ENCODE assay signal across 1 cellular context in the genomic region with DNA sequence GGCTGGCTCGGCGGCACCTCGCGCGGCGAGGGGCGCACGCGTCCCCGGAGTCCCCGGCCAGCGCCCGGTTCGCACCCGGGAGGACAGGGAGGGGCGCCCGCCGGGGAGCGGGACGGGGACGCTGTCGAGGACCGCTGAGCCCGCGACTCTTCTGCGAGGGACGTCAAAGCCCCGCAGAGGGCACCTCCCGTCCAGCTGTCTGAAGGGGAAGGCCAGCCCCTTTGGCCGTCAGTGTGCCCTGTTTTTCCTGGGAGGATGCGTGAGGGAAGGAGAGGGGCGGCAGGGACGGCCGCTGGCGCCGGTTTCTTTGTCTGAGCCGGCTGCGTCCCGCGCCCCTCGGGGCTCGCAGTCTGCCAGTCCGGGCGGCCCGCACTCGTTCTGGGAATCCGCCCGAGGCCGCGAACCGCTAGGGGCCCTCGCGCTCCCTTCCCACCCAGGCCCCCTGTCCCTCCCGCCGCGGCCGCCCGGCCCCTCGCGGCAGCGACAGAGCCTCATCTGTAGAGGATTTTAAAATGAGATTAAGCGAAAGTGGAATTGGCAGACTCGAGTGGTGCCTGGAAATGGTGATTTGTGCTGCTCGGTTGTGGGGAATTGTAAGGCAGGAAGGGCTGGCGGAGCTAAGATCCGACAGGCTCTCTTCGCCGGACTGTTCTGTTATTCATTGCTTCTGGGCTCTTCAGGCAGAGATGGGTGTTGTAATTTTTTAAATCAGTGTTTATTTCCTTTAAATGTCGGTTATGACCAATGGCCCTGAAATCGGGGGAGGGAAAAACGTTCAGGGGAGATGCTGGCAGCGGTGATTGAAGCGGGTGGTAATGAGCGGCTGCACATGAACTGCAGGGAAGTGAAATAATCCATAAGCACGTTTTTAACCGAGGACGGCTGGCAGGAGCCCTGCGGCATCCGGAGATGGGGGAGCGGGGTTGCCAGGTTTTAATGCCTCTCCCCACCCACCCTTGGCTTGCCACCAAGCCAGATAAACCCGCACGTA.
TF ChIP-seq lines count a peak whose summit lies in the region.

No MANE protein-coding gene starts in this region.

TF ChIP-seq in HEK293, 187 proteins besides CTCF, POLR2A, EP300 and RAD21 (continued from another document and continues in another):
- TF ChIP-seq, protein P1, sequence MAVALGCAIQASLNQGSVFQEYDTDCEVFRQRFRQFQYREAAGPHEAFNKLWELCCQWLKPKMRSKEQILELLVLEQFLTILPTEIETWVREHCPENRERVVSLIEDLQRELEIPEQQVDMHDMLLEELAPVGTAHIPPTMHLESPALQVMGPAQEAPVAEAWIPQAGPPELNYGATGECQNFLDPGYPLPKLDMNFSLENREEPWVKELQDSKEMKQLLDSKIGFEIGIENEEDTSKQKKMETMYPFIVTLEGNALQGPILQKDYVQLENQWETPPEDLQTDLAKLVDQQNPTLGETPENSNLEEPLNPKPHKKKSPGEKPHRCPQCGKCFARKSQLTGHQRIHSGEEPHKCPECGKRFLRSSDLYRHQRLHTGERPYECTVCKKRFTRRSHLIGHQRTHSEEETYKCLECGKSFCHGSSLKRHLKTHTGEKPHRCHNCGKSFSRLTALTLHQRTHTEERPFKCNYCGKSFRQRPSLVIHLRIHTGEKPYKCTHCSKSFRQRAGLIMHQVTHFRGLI (tag by site-specific recombination; IDR thresholded peaks at IDR 0.05) = no peak
- TF ChIP-seq ZNF670 (tag by site-specific recombination; IDR thresholded peaks at IDR 0.05; ENCODE audit: low read depth) (no peak), ZFP37 (tag by site-specific recombination; IDR thresholded peaks at IDR 0.05) (no peak), ZNF585B (tag by site-specific recombination; IDR thresholded peaks at IDR 0.05) (no peak), SP3 (tag by site-specific recombination; IDR thresholded peaks at IDR 0.05) (peak; percentile 20; the same call in 1 of the 2 replicates), ZFHX2 (tag by site-specific recombination; conservative IDR thresholded peaks at IDR 0.05) (no peak), ZNF791 (tag by site-specific recombination; IDR thresholded peaks at IDR 0.05) (no peak), KLF7 (tag by site-specific recombination; IDR thresholded peaks at IDR 0.05; ENCODE audit: borderline replicate concordance) (no peak), ZBTB7A (tag by site-specific recombination; IDR thresholded peaks at IDR 0.05; ENCODE audit: low read depth) (no peak), ZNF366 (tag by site-specific recombination; conservative IDR thresholded peaks at IDR 0.05) (no peak), ZNF214 (tag by site-specific recombination; IDR thresholded peaks at IDR 0.05; ENCODE audit: borderline replicate concordance) (no peak), ZNF155 (tag by site-specific recombination; IDR thresholded peaks at IDR 0.05) (no peak), ZNF23 (tag by site-specific recombination; IDR thresholded peaks at IDR 0.05; ENCODE audit: borderline replicate concordance) (no peak), ZNF112 (tag by site-specific recombination; IDR thresholded peaks at IDR 0.05) (no peak), ZNF677 (tag by site-specific recombination; IDR thresholded peaks at IDR 0.05) (no peak), ZNF76 (tag by site-specific recombination; IDR thresholded peaks at IDR 0.05; ENCODE audit: borderline replicate concordance, low read depth) (no peak), ZNF701 (tag by site-specific recombination; IDR thresholded peaks at IDR 0.05) (no peak), ZBTB1 (tag by site-specific recombination; IDR thresholded peaks at IDR 0.05) (no peak), ZSCAN30 (tag by site-specific recombination; IDR thresholded peaks at IDR 0.05) (no peak), SP2 (tag by site-specific recombination; IDR thresholded peaks at IDR 0.05) (peak; percentile 31), TCF7L2 (IDR thresholded peaks at IDR 0.05; ENCODE audit: borderline replicate concordance, low read depth, low read length) (no peak), ZNF610 (tag by site-specific recombination; IDR thresholded peaks at IDR 0.05; ENCODE audit: borderline replicate concordance) (no peak), ZNF433 (tag by site-specific recombination; IDR thresholded peaks at IDR 0.05; ENCODE audit: low read depth) (no peak), ZNF530 (tag by site-specific recombination; IDR thresholded peaks at IDR 0.05; ENCODE audit: low read depth) (0 out of 2 replicates have a peak, but pooled peaks have one; percentile 32)
- TF ChIP-seq, protein P2, sequence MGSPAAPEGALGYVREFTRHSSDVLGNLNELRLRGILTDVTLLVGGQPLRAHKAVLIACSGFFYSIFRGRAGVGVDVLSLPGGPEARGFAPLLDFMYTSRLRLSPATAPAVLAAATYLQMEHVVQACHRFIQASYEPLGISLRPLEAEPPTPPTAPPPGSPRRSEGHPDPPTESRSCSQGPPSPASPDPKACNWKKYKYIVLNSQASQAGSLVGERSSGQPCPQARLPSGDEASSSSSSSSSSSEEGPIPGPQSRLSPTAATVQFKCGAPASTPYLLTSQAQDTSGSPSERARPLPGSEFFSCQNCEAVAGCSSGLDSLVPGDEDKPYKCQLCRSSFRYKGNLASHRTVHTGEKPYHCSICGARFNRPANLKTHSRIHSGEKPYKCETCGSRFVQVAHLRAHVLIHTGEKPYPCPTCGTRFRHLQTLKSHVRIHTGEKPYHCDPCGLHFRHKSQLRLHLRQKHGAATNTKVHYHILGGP (tag by site-specific recombination; IDR thresholded peaks at IDR 0.05) = no peak
- TF ChIP-seq, protein P3, sequence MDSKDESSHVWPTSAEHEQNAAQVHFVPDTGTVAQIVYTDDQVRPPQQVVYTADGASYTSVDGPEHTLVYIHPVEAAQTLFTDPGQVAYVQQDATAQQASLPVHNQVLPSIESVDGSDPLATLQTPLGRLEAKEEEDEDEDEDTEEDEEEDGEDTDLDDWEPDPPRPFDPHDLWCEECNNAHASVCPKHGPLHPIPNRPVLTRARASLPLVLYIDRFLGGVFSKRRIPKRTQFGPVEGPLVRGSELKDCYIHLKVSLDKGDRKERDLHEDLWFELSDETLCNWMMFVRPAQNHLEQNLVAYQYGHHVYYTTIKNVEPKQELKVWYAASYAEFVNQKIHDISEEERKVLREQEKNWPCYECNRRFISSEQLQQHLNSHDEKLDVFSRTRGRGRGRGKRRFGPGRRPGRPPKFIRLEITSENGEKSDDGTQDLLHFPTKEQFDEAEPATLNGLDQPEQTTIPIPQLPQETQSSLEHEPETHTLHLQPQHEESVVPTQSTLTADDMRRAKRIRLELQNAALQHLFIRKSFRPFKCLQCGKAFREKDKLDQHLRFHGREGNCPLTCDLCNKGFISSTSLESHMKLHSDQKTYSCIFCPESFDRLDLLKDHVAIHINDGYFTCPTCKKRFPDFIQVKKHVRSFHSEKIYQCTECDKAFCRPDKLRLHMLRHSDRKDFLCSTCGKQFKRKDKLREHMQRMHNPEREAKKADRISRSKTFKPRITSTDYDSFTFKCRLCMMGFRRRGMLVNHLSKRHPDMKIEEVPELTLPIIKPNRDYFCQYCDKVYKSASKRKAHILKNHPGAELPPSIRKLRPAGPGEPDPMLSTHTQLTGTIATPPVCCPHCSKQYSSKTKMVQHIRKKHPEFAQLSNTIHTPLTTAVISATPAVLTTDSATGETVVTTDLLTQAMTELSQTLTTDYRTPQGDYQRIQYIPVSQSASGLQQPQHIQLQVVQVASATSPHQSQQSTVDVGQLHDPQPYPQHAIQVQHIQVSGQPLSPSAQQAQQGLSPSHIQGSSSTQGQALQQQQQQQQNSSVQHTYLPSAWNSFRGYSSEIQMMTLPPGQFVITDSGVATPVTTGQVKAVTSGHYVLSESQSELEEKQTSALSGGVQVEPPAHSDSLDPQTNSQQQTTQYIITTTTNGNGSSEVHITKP (tag by site-specific recombination; IDR thresholded peaks at IDR 0.05) = peak; percentile 46; the same call in 1 of the 2 replicates
- TF ChIP-seq, protein P4, sequence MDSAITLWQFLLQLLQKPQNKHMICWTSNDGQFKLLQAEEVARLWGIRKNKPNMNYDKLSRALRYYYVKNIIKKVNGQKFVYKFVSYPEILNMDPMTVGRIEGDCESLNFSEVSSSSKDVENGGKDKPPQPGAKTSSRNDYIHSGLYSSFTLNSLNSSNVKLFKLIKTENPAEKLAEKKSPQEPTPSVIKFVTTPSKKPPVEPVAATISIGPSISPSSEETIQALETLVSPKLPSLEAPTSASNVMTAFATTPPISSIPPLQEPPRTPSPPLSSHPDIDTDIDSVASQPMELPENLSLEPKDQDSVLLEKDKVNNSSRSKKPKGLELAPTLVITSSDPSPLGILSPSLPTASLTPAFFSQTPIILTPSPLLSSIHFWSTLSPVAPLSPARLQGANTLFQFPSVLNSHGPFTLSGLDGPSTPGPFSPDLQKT (IDR thresholded peaks at IDR 0.05; ENCODE audit: borderline replicate concordance, low read depth, low read length) = no peak
- TF ChIP-seq, protein P5, sequence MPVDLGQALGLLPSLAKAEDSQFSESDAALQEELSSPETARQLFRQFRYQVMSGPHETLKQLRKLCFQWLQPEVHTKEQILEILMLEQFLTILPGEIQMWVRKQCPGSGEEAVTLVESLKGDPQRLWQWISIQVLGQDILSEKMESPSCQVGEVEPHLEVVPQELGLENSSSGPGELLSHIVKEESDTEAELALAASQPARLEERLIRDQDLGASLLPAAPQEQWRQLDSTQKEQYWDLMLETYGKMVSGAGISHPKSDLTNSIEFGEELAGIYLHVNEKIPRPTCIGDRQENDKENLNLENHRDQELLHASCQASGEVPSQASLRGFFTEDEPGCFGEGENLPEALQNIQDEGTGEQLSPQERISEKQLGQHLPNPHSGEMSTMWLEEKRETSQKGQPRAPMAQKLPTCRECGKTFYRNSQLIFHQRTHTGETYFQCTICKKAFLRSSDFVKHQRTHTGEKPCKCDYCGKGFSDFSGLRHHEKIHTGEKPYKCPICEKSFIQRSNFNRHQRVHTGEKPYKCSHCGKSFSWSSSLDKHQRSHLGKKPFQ (tag by site-specific recombination; IDR thresholded peaks at IDR 0.05) = no peak
- TF ChIP-seq, protein P6, sequence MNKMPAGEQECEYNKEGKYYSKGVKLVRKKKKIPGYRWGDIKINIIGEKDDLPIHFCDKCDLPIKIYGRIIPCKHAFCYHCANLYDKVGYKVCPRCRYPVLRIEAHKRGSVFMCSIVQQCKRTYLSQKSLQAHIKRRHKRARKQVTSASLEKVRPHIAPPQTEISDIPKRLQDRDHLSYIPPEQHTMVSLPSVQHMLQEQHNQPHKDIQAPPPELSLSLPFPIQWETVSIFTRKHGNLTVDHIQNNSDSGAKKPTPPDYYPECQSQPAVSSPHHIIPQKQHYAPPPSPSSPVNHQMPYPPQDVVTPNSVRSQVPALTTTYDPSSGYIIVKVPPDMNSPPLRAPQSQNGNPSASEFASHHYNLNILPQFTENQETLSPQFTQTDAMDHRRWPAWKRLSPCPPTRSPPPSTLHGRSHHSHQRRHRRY (tag by site-specific recombination; IDR thresholded peaks at IDR 0.05) = no peak
- TF ChIP-seq, protein P7, sequence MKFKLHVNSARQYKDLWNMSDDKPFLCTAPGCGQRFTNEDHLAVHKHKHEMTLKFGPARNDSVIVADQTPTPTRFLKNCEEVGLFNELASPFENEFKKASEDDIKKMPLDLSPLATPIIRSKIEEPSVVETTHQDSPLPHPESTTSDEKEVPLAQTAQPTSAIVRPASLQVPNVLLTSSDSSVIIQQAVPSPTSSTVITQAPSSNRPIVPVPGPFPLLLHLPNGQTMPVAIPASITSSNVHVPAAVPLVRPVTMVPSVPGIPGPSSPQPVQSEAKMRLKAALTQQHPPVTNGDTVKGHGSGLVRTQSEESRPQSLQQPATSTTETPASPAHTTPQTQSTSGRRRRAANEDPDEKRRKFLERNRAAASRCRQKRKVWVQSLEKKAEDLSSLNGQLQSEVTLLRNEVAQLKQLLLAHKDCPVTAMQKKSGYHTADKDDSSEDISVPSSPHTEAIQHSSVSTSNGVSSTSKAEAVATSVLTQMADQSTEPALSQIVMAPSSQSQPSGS (tag by site-specific recombination; IDR thresholded peaks at IDR 0.05; ENCODE audit: low read depth) = no peak
- TF ChIP-seq, protein P8, sequence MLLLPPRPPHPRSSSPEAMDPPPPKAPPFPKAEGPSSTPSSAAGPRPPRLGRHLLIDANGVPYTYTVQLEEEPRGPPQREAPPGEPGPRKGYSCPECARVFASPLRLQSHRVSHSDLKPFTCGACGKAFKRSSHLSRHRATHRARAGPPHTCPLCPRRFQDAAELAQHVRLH (tag by site-specific recombination; IDR thresholded peaks at IDR 0.05) = no peak
- TF ChIP-seq, protein P9, sequence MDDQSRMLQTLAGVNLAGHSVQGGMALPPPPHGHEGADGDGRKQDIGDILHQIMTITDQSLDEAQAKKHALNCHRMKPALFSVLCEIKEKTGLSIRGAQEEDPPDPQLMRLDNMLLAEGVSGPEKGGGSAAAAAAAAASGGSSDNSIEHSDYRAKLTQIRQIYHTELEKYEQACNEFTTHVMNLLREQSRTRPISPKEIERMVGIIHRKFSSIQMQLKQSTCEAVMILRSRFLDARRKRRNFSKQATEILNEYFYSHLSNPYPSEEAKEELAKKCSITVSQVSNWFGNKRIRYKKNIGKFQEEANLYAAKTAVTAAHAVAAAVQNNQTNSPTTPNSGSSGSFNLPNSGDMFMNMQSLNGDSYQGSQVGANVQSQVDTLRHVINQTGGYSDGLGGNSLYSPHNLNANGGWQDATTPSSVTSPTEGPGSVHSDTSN (CRISPR knock-in tag; IDR thresholded peaks at IDR 0.05) = no peak
- TF ChIP-seq, protein P10, sequence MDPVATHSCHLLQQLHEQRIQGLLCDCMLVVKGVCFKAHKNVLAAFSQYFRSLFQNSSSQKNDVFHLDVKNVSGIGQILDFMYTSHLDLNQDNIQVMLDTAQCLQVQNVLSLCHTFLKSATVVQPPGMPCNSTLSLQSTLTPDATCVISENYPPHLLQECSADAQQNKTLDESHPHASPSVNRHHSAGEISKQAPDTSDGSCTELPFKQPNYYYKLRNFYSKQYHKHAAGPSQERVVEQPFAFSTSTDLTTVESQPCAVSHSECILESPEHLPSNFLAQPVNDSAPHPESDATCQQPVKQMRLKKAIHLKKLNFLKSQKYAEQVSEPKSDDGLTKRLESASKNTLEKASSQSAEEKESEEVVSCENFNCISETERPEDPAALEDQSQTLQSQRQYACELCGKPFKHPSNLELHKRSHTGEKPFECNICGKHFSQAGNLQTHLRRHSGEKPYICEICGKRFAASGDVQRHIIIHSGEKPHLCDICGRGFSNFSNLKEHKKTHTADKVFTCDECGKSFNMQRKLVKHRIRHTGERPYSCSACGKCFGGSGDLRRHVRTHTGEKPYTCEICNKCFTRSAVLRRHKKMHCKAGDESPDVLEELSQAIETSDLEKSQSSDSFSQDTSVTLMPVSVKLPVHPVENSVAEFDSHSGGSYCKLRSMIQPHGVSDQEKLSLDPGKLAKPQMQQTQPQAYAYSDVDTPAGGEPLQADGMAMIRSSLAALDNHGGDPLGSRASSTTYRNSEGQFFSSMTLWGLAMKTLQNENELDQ (tag by site-specific recombination; IDR thresholded peaks at IDR 0.05; ENCODE audit: low read depth) = no peak
